Comparison of ENCODE assay signal across 1 cellular context in the genomic region with DNA sequence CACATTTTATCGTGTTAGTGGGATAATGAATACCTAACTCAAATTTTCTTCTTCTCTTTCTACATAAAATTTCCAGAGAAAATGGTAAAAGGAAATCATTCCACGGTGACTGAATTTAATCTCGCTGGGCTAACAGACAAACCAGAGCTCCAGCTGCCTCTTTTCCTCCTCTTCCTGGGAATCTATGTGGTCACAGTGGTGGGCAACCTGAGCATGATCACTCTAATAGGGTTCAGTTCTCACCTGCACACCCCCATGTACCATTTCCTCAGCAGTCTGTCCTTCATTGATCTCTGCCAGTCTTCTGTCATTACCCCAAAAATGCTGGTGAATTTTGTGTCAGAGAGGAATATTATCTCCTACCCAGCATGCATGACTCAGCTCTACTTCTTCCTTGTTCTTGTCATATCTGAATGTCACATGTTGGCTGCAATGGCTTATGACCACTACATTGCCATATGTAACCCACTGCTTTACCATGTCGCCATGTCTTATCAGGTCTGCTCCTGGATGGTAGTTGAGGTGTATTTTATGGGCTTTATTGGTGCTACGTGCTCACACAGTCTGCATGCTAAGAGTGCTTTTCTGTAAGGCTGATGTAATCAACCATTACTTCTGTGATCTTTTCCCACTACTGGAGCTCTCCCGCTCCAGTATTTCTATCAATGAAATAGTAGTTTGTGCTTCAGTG.
TF ChIP-seq lines count a peak whose summit lies in the region.

No MANE protein-coding gene starts in this region.

TF ChIP-seq in K562, 482 proteins besides CTCF, POLR2A, EP300 and RAD21 (continued from another document and continues in another):
- TF ChIP-seq, protein P1, sequence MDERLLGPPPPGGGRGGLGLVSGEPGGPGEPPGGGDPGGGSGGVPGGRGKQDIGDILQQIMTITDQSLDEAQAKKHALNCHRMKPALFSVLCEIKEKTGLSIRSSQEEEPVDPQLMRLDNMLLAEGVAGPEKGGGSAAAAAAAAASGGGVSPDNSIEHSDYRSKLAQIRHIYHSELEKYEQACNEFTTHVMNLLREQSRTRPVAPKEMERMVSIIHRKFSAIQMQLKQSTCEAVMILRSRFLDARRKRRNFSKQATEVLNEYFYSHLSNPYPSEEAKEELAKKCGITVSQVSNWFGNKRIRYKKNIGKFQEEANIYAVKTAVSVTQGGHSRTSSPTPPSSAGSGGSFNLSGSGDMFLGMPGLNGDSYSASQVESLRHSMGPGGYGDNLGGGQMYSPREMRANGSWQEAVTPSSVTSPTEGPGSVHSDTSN (CRISPR knock-in tag; IDR thresholded peaks at IDR 0.05; ENCODE audit: low read depth): no peak
- TF ChIP-seq, protein P1 (tag; conservative IDR thresholded peaks at IDR 0.05; ENCODE audit: low read depth): peak; percentile 80
- TF ChIP-seq RBFOX2 (IDR thresholded peaks at IDR 0.05; ENCODE audit: low read depth, low read length) (no peak), ILK (tag; IDR thresholded peaks at IDR 0.05; ENCODE audit: borderline replicate concordance, low read depth) (no peak), ZNF133 (CRISPR knock-in tag; IDR thresholded peaks at IDR 0.05) (peak; percentile 66; the same call in 1 of the 2 replicates), ADNP (tag; IDR thresholded peaks at IDR 0.05) (0 out of 2 replicates have a peak, but pooled peaks have one; percentile 45), ZNF12 (CRISPR knock-in tag; IDR thresholded peaks at IDR 0.05) (no peak), HDAC2 (IDR thresholded peaks at IDR 0.05) (peak; percentile 92), ZFPM2 (CRISPR knock-in tag; IDR thresholded peaks at IDR 0.05) (no peak), ELF2 (CRISPR knock-in tag; IDR thresholded peaks at IDR 0.05) (peak; percentile 58), ZC3H4 (CRISPR knock-in tag; IDR thresholded peaks at IDR 0.05; ENCODE audit: borderline replicate concordance) (no peak), BRF1 (IDR thresholded peaks at IDR 0.05; ENCODE audit: borderline replicate concordance, extremely low read depth, insufficient read length) (no peak), TCF3 (CRISPR knock-in tag; IDR thresholded peaks at IDR 0.05) (peak; percentile 96), SMARCE1 (IDR thresholded peaks at IDR 0.05) (peak; percentile 97), MTA2 (IDR thresholded peaks at IDR 0.05; ENCODE audit: low read depth) (peak; percentile 87), POLR2H (tag; IDR thresholded peaks at IDR 0.05; ENCODE audit: low read depth) (peak; percentile 37; the same call in 1 of the 2 replicates), ATF7 (IDR thresholded peaks at IDR 0.05) (peak; percentile 89), ZSCAN32 (CRISPR knock-in tag; IDR thresholded peaks at IDR 0.05) (peak; percentile 30; the same call in 1 of the 2 replicates), ZEB2 (IDR thresholded peaks at IDR 0.05) (peak; percentile 76; the same call in 1 of the 2 replicates), MYNN (IDR thresholded peaks at IDR 0.05) (peak; percentile 84; the same call in 1 of the 2 replicates), MYNN (CRISPR knock-in tag; IDR thresholded peaks at IDR 0.05) (no peak), SMARCC2 (IDR thresholded peaks at IDR 0.05; ENCODE audit: low read depth) (peak; percentile 89), DMBX1 (CRISPR knock-in tag; IDR thresholded peaks at IDR 0.05; ENCODE audit: borderline replicate concordance) (peak; percentile 85; the same call in 1 of the 2 replicates), SMARCA5 (IDR thresholded peaks at IDR 0.05) (no peak), MAFG (tag; conservative IDR thresholded peaks at IDR 0.05) (peak; percentile 99), NR4A1 (CRISPR knock-in tag; IDR thresholded peaks at IDR 0.05) (peak; percentile 71; the same call in 1 of the 2 replicates), NR4A1 (tag; IDR thresholded peaks at IDR 0.05) (peak; percentile 95; the same call in 1 of the 2 replicates), TARDBP (IDR thresholded peaks at IDR 0.05) (no peak), SIX5 (IDR thresholded peaks at IDR 0.05; ENCODE audit: borderline replicate concordance in 1 of 2, insufficient read depth in 1 of 2, low read depth in 1 of 2, low read length in 2 of 2) (no peak)
- TF ChIP-seq, protein P2, sequence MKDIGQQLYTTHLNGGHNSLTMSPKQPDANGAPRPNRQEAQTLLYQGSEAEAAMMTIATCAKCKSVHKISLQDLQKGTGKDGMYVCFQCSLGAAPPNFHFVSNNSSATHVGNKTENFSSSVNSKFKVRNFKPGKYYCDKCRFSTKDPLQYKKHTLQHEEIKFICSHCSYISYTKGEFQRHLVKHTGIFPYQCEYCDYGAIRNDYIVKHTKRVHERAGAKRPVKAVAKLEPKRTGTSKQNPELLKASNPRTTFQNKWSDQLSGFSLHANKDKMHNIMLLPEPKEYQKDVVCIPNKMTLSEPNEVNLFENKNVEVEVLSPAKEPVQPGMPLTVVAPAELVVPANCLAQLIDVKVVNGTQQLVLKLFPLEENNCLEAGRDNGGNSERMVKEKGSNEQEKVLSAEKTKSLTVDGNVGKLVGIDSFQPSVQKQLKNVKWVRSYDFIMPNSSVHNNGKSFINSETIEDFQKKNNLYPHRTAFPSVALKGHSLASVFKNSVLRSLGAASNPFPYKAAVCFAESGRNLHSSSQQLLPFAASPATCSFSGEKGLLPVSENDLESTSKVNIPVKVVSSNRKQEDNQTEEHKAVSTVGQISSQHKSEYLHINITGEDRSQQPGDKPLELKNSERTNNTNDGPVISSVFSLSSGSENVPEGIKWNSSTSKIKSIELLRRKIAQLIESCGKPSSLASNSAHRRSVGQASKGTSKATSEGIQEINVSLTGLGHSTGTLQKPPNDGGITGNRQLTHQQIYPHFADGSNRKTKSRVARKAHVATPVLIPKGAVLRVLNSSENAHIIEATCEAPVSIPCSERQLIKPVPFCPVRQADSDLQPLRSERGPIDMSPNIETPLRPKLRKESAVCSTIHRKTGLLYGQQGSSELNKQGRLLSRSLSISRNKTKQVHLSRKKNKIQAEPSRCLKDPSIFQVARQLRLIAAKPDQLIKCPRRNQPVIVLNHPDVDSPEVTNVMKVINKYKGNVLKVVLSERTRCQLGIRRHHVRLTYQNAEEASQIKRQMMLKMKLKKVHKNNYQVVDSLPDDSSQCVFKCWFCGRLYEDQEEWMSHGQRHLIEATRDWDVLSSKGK (CRISPR knock-in tag; IDR thresholded peaks at IDR 0.05): no peak
- TF ChIP-seq, protein P3, sequence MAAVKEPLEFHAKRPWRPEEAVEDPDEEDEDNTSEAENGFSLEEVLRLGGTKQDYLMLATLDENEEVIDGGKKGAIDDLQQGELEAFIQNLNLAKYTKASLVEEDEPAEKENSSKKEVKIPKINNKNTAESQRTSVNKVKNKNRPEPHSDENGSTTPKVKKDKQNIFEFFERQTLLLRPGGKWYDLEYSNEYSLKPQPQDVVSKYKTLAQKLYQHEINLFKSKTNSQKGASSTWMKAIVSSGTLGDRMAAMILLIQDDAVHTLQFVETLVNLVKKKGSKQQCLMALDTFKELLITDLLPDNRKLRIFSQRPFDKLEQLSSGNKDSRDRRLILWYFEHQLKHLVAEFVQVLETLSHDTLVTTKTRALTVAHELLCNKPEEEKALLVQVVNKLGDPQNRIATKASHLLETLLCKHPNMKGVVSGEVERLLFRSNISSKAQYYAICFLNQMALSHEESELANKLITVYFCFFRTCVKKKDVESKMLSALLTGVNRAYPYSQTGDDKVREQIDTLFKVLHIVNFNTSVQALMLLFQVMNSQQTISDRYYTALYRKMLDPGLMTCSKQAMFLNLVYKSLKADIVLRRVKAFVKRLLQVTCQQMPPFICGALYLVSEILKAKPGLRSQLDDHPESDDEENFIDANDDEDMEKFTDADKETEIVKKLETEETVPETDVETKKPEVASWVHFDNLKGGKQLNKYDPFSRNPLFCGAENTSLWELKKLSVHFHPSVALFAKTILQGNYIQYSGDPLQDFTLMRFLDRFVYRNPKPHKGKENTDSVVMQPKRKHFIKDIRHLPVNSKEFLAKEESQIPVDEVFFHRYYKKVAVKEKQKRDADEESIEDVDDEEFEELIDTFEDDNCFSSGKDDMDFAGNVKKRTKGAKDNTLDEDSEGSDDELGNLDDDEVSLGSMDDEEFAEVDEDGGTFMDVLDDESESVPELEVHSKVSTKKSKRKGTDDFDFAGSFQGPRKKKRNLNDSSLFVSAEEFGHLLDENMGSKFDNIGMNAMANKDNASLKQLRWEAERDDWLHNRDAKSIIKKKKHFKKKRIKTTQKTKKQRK (IDR thresholded peaks at IDR 0.05; ENCODE audit: borderline replicate concordance, low read depth, low read length): no peak
- TF ChIP-seq, protein P4, sequence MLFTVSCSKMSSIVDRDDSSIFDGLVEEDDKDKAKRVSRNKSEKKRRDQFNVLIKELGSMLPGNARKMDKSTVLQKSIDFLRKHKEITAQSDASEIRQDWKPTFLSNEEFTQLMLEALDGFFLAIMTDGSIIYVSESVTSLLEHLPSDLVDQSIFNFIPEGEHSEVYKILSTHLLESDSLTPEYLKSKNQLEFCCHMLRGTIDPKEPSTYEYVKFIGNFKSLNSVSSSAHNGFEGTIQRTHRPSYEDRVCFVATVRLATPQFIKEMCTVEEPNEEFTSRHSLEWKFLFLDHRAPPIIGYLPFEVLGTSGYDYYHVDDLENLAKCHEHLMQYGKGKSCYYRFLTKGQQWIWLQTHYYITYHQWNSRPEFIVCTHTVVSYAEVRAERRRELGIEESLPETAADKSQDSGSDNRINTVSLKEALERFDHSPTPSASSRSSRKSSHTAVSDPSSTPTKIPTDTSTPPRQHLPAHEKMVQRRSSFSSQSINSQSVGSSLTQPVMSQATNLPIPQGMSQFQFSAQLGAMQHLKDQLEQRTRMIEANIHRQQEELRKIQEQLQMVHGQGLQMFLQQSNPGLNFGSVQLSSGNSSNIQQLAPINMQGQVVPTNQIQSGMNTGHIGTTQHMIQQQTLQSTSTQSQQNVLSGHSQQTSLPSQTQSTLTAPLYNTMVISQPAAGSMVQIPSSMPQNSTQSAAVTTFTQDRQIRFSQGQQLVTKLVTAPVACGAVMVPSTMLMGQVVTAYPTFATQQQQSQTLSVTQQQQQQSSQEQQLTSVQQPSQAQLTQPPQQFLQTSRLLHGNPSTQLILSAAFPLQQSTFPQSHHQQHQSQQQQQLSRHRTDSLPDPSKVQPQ (CRISPR knock-in tag; IDR thresholded peaks at IDR 0.05; ENCODE audit: borderline replicate concordance): peak; percentile 45; the same call in 1 of the 2 replicates
- TF ChIP-seq, protein P5, sequence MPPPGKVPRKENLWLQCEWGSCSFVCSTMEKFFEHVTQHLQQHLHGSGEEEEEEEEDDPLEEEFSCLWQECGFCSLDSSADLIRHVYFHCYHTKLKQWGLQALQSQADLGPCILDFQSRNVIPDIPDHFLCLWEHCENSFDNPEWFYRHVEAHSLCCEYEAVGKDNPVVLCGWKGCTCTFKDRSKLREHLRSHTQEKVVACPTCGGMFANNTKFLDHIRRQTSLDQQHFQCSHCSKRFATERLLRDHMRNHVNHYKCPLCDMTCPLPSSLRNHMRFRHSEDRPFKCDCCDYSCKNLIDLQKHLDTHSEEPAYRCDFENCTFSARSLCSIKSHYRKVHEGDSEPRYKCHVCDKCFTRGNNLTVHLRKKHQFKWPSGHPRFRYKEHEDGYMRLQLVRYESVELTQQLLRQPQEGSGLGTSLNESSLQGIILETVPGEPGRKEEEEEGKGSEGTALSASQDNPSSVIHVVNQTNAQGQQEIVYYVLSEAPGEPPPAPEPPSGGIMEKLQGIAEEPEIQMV (tag; conservative IDR thresholded peaks at IDR 0.05; ENCODE audit: low read depth): peak; percentile 87
- TF ChIP-seq, protein P6, sequence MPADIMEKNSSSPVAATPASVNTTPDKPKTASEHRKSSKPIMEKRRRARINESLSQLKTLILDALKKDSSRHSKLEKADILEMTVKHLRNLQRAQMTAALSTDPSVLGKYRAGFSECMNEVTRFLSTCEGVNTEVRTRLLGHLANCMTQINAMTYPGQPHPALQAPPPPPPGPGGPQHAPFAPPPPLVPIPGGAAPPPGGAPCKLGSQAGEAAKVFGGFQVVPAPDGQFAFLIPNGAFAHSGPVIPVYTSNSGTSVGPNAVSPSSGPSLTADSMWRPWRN (IDR thresholded peaks at IDR 0.05; ENCODE audit: low read depth): no peak
- TF ChIP-seq, protein P7, sequence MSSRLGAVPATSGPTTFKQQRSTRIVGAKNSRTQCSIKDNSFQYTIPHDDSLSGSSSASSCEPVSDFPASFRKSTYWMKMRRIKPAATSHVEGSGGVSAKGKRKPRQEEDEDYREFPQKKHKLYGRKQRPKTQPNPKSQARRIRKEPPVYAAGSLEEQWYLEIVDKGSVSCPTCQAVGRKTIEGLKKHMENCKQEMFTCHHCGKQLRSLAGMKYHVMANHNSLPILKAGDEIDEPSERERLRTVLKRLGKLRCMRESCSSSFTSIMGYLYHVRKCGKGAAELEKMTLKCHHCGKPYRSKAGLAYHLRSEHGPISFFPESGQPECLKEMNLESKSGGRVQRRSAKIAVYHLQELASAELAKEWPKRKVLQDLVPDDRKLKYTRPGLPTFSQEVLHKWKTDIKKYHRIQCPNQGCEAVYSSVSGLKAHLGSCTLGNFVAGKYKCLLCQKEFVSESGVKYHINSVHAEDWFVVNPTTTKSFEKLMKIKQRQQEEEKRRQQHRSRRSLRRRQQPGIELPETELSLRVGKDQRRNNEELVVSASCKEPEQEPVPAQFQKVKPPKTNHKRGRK (tag; IDR thresholded peaks at IDR 0.05): no peak
